In genomic region chr14:95125951-95126350, GRCh38 we compare ENCODE assay signal across 11 cellular contexts.
"Had no signal": no experiment of that assay in that cellular context is flagged by ENCODE, and none has a peak within 500 bp of the region (broad histone marks: within the 10 kb centered on the region; RNA-seq: fewer than 3 reads in every experiment).

No MANE protein-coding gene starts in this region.

- H3K9me3 ChIP-seq: esophagus muscularis mucosa, ovary had no signal

- H3K36me3 ChIP-seq: ovary had no signal

- H3K27me3 ChIP-seq: esophagus muscularis mucosa, ovary had no signal

- DNase-seq: activated CD4-positive, CD25-positive, alpha-beta regulatory T cell treated with anti-CD3 and anti-CD28 coated beads, Interleukin-2, amount 50 U/mL, for 72 hours; activated CD8-positive, alpha-beta memory T cell treated with anti-CD3 and anti-CD28 coated beads, Interleukin-2, amount 50 U/mL, for 4 hours; activated CD8-positive, alpha-beta T cell treated with anti-CD3 and anti-CD28 coated beads for 36 hours; activated naive CD4-positive, alpha-beta T cell treated with anti-CD3 and anti-CD28 coated beads, Interleukin-2, amount 50 U/mL, for 16 hours; amygdala; immature natural killer cell; left cardiac atrium; ovary; stimulated activated CD4-positive, alpha-beta T cell treated with anti-CD3 and anti-CD28 coated beads, Interleukin-12 subunit alpha, Interleukin-12 subunit beta, amount 100 ng/mL, for 4 hours; stimulated activated naive CD8-positive, alpha-beta T cell treated with anti-CD3 and anti-CD28 coated beads, Interleukin-15, Interleukin-2, amounts not matched to agents 100 U/mL and 50 U/mL, for 24 hours had no signal

- H3K27ac ChIP-seq: esophagus muscularis mucosa, ovary had no signal

- H3K4me3 ChIP-seq: esophagus muscularis mucosa, ovary had no signal
